In genomic region chr3:126654571-126655393, GRCh38 we compare ENCODE assay signal across 7 cellular contexts. TPM values are rescaled to one million over a fixed set of nuclear protein-coding genes. Genes with fewer than 3 reads are reported as not detected.
DNase-seq lines count a peak whose midpoint lies in the region; ATAC-seq, FAIRE-seq and TF ChIP-seq lines count a peak whose summit lies in the region.

Gene TXNRD3 (minus strand): TSS chr3:126655124.

- H3K56ac ChIP-seq in H1 (replicated peaks; ENCODE audit: insufficient read length, low read depth, low read length) = no peak within 1 kb of the TSS

- H3K79me1 ChIP-seq in H1 (ENCODE audit: low read depth, low read length) (no peaks in the 10 kb centered on the region), mesenchymal stem cell (replicated peaks; ENCODE audit: low read length, poor library complexity, severe bottlenecking) (peaks cover 6% of the 10 kb centered on the region)

- ATAC-seq in GM23338 (peak; percentile 87), HG02642 (IDR thresholded peaks at IDR 0.05; ENCODE audit: poor library complexity, unreplicated experiment) (no peak)
- peak; percentile 86 for ATAC-seq in activated CD8-positive, alpha-beta memory T cell treated with anti-CD3 and anti-CD28 coated beads, Interleukin-2, amount 10 ng/mL, durations not matched to agents 7 days and 5 days

- H4K8ac ChIP-seq in H1 (ENCODE audit: extremely low read depth, insufficient read depth, low read length) (peak within 1 kb of the TSS; percentile 14; the same call in 1 of the 2 replicates), mesenchymal stem cell (ENCODE audit: low read length) (peak within 1 kb of the TSS; percentile 96)

- H3K4me1 Mint-ChIP-seq in GM23338 = peaks cover 3% of the 10 kb centered on the region; the same call in 1 of the 3 replicates
- peaks cover 5% of the 10 kb centered on the region for H3K4me1 Mint-ChIP-seq in activated CD8-positive, alpha-beta memory T cell treated with anti-CD3 and anti-CD28 coated beads, Interleukin-2, amount 10 ng/mL, durations not matched to agents 7 days and 5 days

- H3K18ac ChIP-seq in H1 (ENCODE audit: extremely low read depth, low read length) (no peak within 1 kb of the TSS), mesenchymal stem cell (ENCODE audit: low read depth in 1 of 2, low read length in 2 of 2) (peak within 1 kb of the TSS; percentile 92 to 95)

- peaks cover 14% of the 10 kb centered on the region for H3K9me3 Mint-ChIP-seq in GM23338
- H3K9me3 Mint-ChIP-seq in activated CD8-positive, alpha-beta memory T cell treated with anti-CD3 and anti-CD28 coated beads, Interleukin-2, amount 10 ng/mL, durations not matched to agents 7 days and 5 days (ENCODE audit: low read depth) = no peaks in the 10 kb centered on the region

- peak within 1 kb of the TSS; percentile 33; the same call in 1 of the 2 replicates for H2BK12ac ChIP-seq in H1 (ENCODE audit: low read depth, low read length)
- no peak within 1 kb of the TSS for H2BK12ac ChIP-seq in mesenchymal stem cell (ENCODE audit: low read length in 2 of 2)

- no peaks in the 10 kb centered on the region for H3K23me2 ChIP-seq in H1 (ENCODE audit: low read depth, low read length)

- 2% methylated on average over 58 of the region's 102 CpGs; no CpG with 5 or more reads in 1 of the 2 experiments for WGBS in H1 (ENCODE audit: extremely low coverage in 1 of 2, insufficient coverage in 1 of 2, insufficient read length in 1 of 2, insufficient replicate concordance in 2 of 2, low coverage in 1 of 2, low lambda C conversion rate in 2 of 2, missing lambda C conversion rate in 1 of 2), 2 experiments
- under 1% methylated on average over 75 of the region's 102 CpGs for WGBS in mesenchymal stem cell

- H3K27ac ChIP-seq in GM23338 (ENCODE audit: low read depth) (no peak within 1 kb of the TSS), H1 (ENCODE audit: low read depth, low read length) (no peak within 1 kb of the TSS), mesenchymal stem cell (ENCODE audit: low read length, poor library complexity, severe bottlenecking) (no peak within 1 kb of the TSS)

- H4K20me1 ChIP-seq in GM23338 (replicated peaks; ENCODE audit: insufficient read depth) (no peaks in the 10 kb centered on the region; the same call in 1 of the 2 replicates), H1 (replicated peaks in 1 of 2; ENCODE audit: control insufficient read depth in 1 of 2, insufficient read depth in 2 of 2, low read length in 2 of 2) (peaks cover 0 to 1% of the 10 kb centered on the region in 2 experiments)

- no peak within 1 kb of the TSS for H3K27ac Mint-ChIP-seq in GM23338
- no peak within 1 kb of the TSS for H3K27ac Mint-ChIP-seq in activated CD8-positive, alpha-beta memory T cell treated with anti-CD3 and anti-CD28 coated beads, Interleukin-2, amount 10 ng/mL, durations not matched to agents 7 days and 5 days

- H3K79me2 ChIP-seq in GM23338 (replicated peaks; ENCODE audit: insufficient read depth) = no peaks in the 10 kb centered on the region
- no peaks in the 10 kb centered on the region for H3K79me2 ChIP-seq in H1 (ENCODE audit: control insufficient read depth in 1 of 2, insufficient read depth in 2 of 2, low read length in 2 of 2)

- peaks cover 17% of the 10 kb centered on the region for H3K27me3 Mint-ChIP-seq in GM23338 (ENCODE audit: insufficient read depth, low read depth, poor library complexity)
- H3K27me3 Mint-ChIP-seq in activated CD8-positive, alpha-beta memory T cell treated with anti-CD3 and anti-CD28 coated beads, Interleukin-2, amount 10 ng/mL, durations not matched to agents 7 days and 5 days = peaks cover 46% of the 10 kb centered on the region

- TF ChIP-seq CTCF in GM23338 (conservative IDR thresholded peaks at IDR 0.05; ENCODE audit: low read depth in 2 of 2) (peak in 1 of 2 experiments; percentile 2; a peak in 1 of 4 replicates), H1 (IDR thresholded peaks at IDR 0.05; ENCODE audit: control extremely low read depth in 1 of 3, insufficient read depth in 1 of 3, low read depth in 1 of 3, low read length in 3 of 3) (peak in 1 of 3 experiments; percentile 1; a peak in 1 of 4 replicates)

- H3K36me3 Mint-ChIP-seq in GM23338 (ENCODE audit: low read depth) = peaks cover 4% of the 10 kb centered on the region; the same call in 1 of the 3 replicates
- no peaks in the 10 kb centered on the region for H3K36me3 Mint-ChIP-seq in activated CD8-positive, alpha-beta memory T cell treated with anti-CD3 and anti-CD28 coated beads, Interleukin-2, amount 10 ng/mL, durations not matched to agents 7 days and 5 days

- DNase-seq in GM23338 (ENCODE audit: low spot score) (peak; percentile 78), NCI-H460 (ENCODE audit: extremely low read depth, low read depth) (peak; percentile 55), H1 (ENCODE audit: low read depth in 1 of 2, low spot score in 2 of 2) (peak; percentile 19 to 83), mesenchymal stem cell (peak; percentile 70)
- peak; percentile 67 for DNase-seq in activated CD8-positive, alpha-beta memory T cell treated with anti-CD3 and anti-CD28 coated beads, Interleukin-2, amount 10 ng/mL, durations not matched to agents 7 days and 5 days
- DNase-seq in stimulated activated CD4-positive, alpha-beta T cell treated with anti-CD3 and anti-CD28 coated beads, TNF-alpha, amount 100 ng/mL, for 4 hours (ENCODE audit: low read depth in 3 of 3) = peak; percentile 65 to 83 (median 76)

- no peak for TF ChIP-seq EP300 in H1 (IDR thresholded peaks at IDR 0.05; ENCODE audit: borderline replicate concordance in 1 of 2, low read depth in 2 of 2, low read length in 2 of 2)

- H3K36me3 ChIP-seq in GM23338 (ENCODE audit: insufficient read depth) (no peaks in the 10 kb centered on the region), H1 (ENCODE audit: control insufficient read depth in 2 of 4, insufficient read depth in 4 of 4, low read length in 3 of 4) (no peaks in the 10 kb centered on the region), mesenchymal stem cell (ENCODE audit: control insufficient read depth in 1 of 2, insufficient read depth in 2 of 2, low read depth in 1 of 2, low read length in 2 of 2) (no peaks in the 10 kb centered on the region)

- H3K9me3 ChIP-seq in H1 (ENCODE audit: insufficient read depth in 2 of 2, low read depth in 1 of 2, low read length in 1 of 2) = peaks cover 0 to 2% of the 10 kb centered on the region in 2 experiments; a peak in 1 of 4 replicates
- H3K9me3 ChIP-seq in mesenchymal stem cell (ENCODE audit: control insufficient read depth, low read length) = no peaks in the 10 kb centered on the region

- H3K9me2 ChIP-seq in GM23338 (ENCODE audit: insufficient read depth) = no peaks in the 10 kb centered on the region

- H2BK5ac ChIP-seq in H1 (ENCODE audit: low read depth, low read length) = no peak within 1 kb of the TSS; the same call in 1 of the 2 replicates
- H2BK5ac ChIP-seq in mesenchymal stem cell (ENCODE audit: low read depth, low read length, poor library complexity, severe bottlenecking) = no peak within 1 kb of the TSS

- H3K14ac ChIP-seq in H1 (ENCODE audit: insufficient read length) (no peak within 1 kb of the TSS), mesenchymal stem cell (ENCODE audit: low read length in 2 of 2) (peak within 1 kb of the TSS in 1 of 2 experiments; percentile 44)

- no peak within 1 kb of the TSS for H2BK20ac ChIP-seq in H1 (ENCODE audit: low read length)

- POLR2A ChIA-PET in H1 (lab: Charles Lee; ENCODE audit: partially characterized antibody) = interaction anchor here (1.0 kb wide), 1 partner anchor 23 kb away, joined by 3 read pairs; no protein-coding TSS in a partner anchor

- H3K4ac ChIP-seq in H1 (replicated peaks; ENCODE audit: insufficient read length, low read depth, low read length) (no peak within 1 kb of the TSS), mesenchymal stem cell (ENCODE audit: low read depth in 1 of 2, low read length in 2 of 2) (peak within 1 kb of the TSS; percentile 67 to 86)

- H4K91ac ChIP-seq in H1 (replicated peaks; ENCODE audit: insufficient read length, low read length) = no peak within 1 kb of the TSS
- H4K91ac ChIP-seq in mesenchymal stem cell (ENCODE audit: low read length) = peak within 1 kb of the TSS; percentile 91

- H3K4me2 ChIP-seq in GM23338 (peak within 1 kb of the TSS; percentile 92), H1 (ENCODE audit: insufficient read depth in 1 of 2, low read depth in 2 of 2, low read length in 2 of 2) (peak within 1 kb of the TSS; percentile 89 to 91), mesenchymal stem cell (ENCODE audit: low read length, poor library complexity, severe bottlenecking) (peak within 1 kb of the TSS; percentile 54)

- H2BK15ac ChIP-seq in H1 (ENCODE audit: low read length) (0 out of 2 replicates have a peak within 1 kb of the TSS, but pooled peaks have one; percentile 53), mesenchymal stem cell (ENCODE audit: low read depth, poor library complexity, severe bottlenecking) (peak within 1 kb of the TSS; percentile 91)

- H3K23ac ChIP-seq in H1 (ENCODE audit: insufficient read length) (no peak within 1 kb of the TSS), mesenchymal stem cell (ENCODE audit: low read length in 2 of 2) (peak within 1 kb of the TSS; percentile 1 to 83)

- peak within 1 kb of the TSS; percentile 82 for H3K4me3 Mint-ChIP-seq in GM23338
- peak within 1 kb of the TSS; percentile 67 for H3K4me3 Mint-ChIP-seq in activated CD8-positive, alpha-beta memory T cell treated with anti-CD3 and anti-CD28 coated beads, Interleukin-2, amount 10 ng/mL, durations not matched to agents 7 days and 5 days

- TF ChIP-seq RAD21 in H1 (IDR thresholded peaks at IDR 0.05 in 1 of 2, conservative IDR thresholded peaks at IDR 0.05 in 1 of 2; ENCODE audit: low read depth in 2 of 2, low read length in 2 of 2) = peak in 1 of 2 experiments; percentile 35; a peak in 1 of 4 replicates

- H3F3A ChIP-seq in GM23338 (replicated peaks; ENCODE audit: low read depth) = no peaks in the 10 kb centered on the region

- H3K4me1 ChIP-seq in GM23338 (ENCODE audit: insufficient read depth) (no peaks in the 10 kb centered on the region; the same call in 1 of the 2 replicates), H1 (replicated peaks in 1 of 4; ENCODE audit: control insufficient read depth in 3 of 4, insufficient read depth in 4 of 4, low read length in 3 of 4) (peaks cover 0 to 2% (median 0%) of the 10 kb centered on the region in 4 experiments; a peak in 2 of 7 replicates), mesenchymal stem cell (ENCODE audit: control insufficient read depth, insufficient read depth, low read depth, low read length) (peaks cover 2% of the 10 kb centered on the region)

- no peak for FAIRE-seq in H1 (lab: Jason Lieb, UNC)

- CTCF ChIA-PET in activated CD8-positive, alpha-beta memory T cell treated with anti-CD3 and anti-CD28 coated beads, Interleukin-2, amount 10 ng/mL, durations not matched to agents 7 days and 5 days (lab: Charles Lee) = interaction anchor here (0.9 to 1.1 kb wide), 2 partner anchors 17 to 132 kb away, joined by 3 read pairs; no protein-coding TSS in a partner anchor
- CTCF ChIA-PET in H1 (lab: Charles Lee; ENCODE audit: partially characterized antibody) = interaction anchor here (1.3 to 1.4 kb wide), 2 partner anchors 24 to 33 kb away, joined by 3 read pairs; no protein-coding TSS in a partner anchor

- no peak within 1 kb of the TSS for H4K5ac ChIP-seq in H1 (ENCODE audit: insufficient read length, low read depth, low read length)

- TF ChIP-seq POLR2A in H1 (IDR thresholded peaks at IDR 0.05; ENCODE audit: control extremely low read depth in 1 of 2, low read depth in 2 of 2, low read length in 2 of 2) = peak in 1 of 2 experiments; percentile 56; a peak in 2 of 3 replicates

- H2AFZ ChIP-seq in GM23338 (peak within 1 kb of the TSS; percentile 94), H1 (ENCODE audit: low read length) (peak within 1 kb of the TSS; percentile 28; the same call in 1 of the 2 replicates), mesenchymal stem cell (ENCODE audit: low read depth, low read length) (peak within 1 kb of the TSS; percentile 75)

- H3K4me3 ChIP-seq in GM23338 (peak within 1 kb of the TSS; percentile 59), H1 (ENCODE audit: extremely low read depth in 1 of 4, insufficient read depth in 2 of 4, low read depth in 3 of 4, low read length in 4 of 4) (peak within 1 kb of the TSS; percentile 42 to 72 (median 50)), mesenchymal stem cell (ENCODE audit: insufficient read depth in 1 of 2, low read depth in 1 of 2, low read length in 2 of 2) (peak within 1 kb of the TSS; percentile 83 to 84)

- no peak within 1 kb of the TSS for H2AK5ac ChIP-seq in H1 (ENCODE audit: low read depth, low read length)
- no peak within 1 kb of the TSS for H2AK5ac ChIP-seq in mesenchymal stem cell (ENCODE audit: low read length, severe bottlenecking)

- H2BK120ac ChIP-seq in H1 (replicated peaks; ENCODE audit: low read depth, low read length) (no peak within 1 kb of the TSS), mesenchymal stem cell (ENCODE audit: low read depth, low read length) (peak within 1 kb of the TSS; percentile 54)

- H3K27me3 ChIP-seq in GM23338 (ENCODE audit: insufficient read depth) (peaks cover 28% of the 10 kb centered on the region), H1 (replicated peaks in 1 of 4; ENCODE audit: control insufficient read depth in 3 of 4, extremely low read depth in 1 of 4, insufficient read depth in 3 of 4, low read length in 3 of 4) (peaks cover 0 to 24% (median 10%) of the 10 kb centered on the region in 4 experiments; a peak in 6 of 7 replicates), mesenchymal stem cell (ENCODE audit: control insufficient read depth in 1 of 2, insufficient read depth in 1 of 2, low read length in 2 of 2) (peaks cover 7 to 40% of the 10 kb centered on the region in 2 experiments)

- H3K9ac ChIP-seq in H1 (replicated peaks in 1 of 4; ENCODE audit: extremely low read depth in 1 of 4, low read depth in 3 of 4, low read length in 3 of 4) = peak within 1 kb of the TSS in 2 of 4 experiments; percentile 11 to 74; a peak in 2 of 7 replicates
- peak within 1 kb of the TSS; percentile 92 for H3K9ac ChIP-seq in mesenchymal stem cell (ENCODE audit: low read length)

RNA-seq across cellular contexts. Expression of gene TXNRD3, which starts in this region (rescaled TPM):
- 4.0 and 4.1 TPM in 2 replicates for total RNA-seq in GM23338 (2014; rRNA removed; shearing (Covaris generic))
- 1.8 and 3.0 TPM in 2 replicates for polyA plus RNA-seq in GM23338 (2016; fragmentation: Nextera tagmentation; extraction: Ambion mirVana)
- 4.2 and 5.6 TPM in 2 replicates for total RNA-seq in NCI-H460 (2014; rRNA removed; shearing (Covaris generic))
- 10.0 and 13.9 TPM in 2 replicates for polyA plus RNA-seq in NCI-H460 (2014; cell fraction: nucleus; rRNA removed)
- 1 to 10 TPM in 1 of 2 experiments, under 1 TPM in 1; 0.50 to 1.6 TPM for total RNA-seq in activated CD8-positive, alpha-beta memory T cell treated with anti-CD3 and anti-CD28 coated beads, Interleukin-2, amount 10 ng/mL, durations not matched to agents 7 days and 5 days
- total RNA-seq in H1 (2021; fragmentation: NEBNext Ultra II Directional; extraction: Animal tissue kit (Norgen Biotek cat#: 25700)) = 3.2 and 3.4 TPM in 2 replicates
- polyA plus RNA-seq in H1 (2011; rRNA removed) = 3.9 and 4.3 TPM in 2 replicates
- 3.0 TPM for polyA plus RNA-seq in H1 (2011; cell fraction: cytosol; rRNA removed)
- 7.4 TPM for polyA plus RNA-seq in H1 (2011; cell fraction: nucleus; rRNA removed)
- polyA plus RNA-seq in H1 (2012, experiment 1 of 2) = 6.0 to 10.1 TPM (median 9.2 TPM) in 4 replicates
- polyA plus RNA-seq in H1 (2012, experiment 2 of 2) = 1.1 TPM
- polyA plus RNA-seq in H1 (2013, experiment 1 of 2) = 4.8 TPM
- 4.6 TPM for polyA plus RNA-seq in H1 (2013, experiment 2 of 2)
- 7.9 and 9.9 TPM in 2 replicates for polyA minus RNA-seq in H1 (2011; rRNA and poly(A)+ RNA removed)
- polyA minus RNA-seq in H1 (2011; cell fraction: cytosol; rRNA and poly(A)+ RNA removed) = 1.5 TPM
- polyA minus RNA-seq in H1 (2011; cell fraction: nucleus; rRNA and poly(A)+ RNA removed) = 9.2 TPM
- 8.9 TPM for polyA plus RNA-seq in mesenchymal stem cell (2013, experiment 1 of 2)
- 7.7 TPM for polyA plus RNA-seq in mesenchymal stem cell (2013, experiment 2 of 2)

Comparison
In these comparisons a context has a peak if more than half of its experiments do, and no peak if none do; other contexts are left out.
1. H2AFZ ChIP-seq: peak in every context shown above with its lines; median percentile 94 in GM23338; 75 in mesenchymal stem cell; 28 in H1.